In genomic region chr2:121644715-121645114, GRCh38 we compare ENCODE assay signal across 18 cellular contexts. TPM values are rescaled to one million over a fixed set of nuclear protein-coding genes. Genes with fewer than 3 reads are reported as not detected.
DNase-seq lines count a peak whose midpoint lies in the region; ATAC-seq and TF ChIP-seq lines count a peak whose summit lies in the region.
"Had no signal": no experiment of that assay in that cellular context is flagged by ENCODE, and none has a peak within 500 bp of the region (broad histone marks: within the 10 kb centered on the region; RNA-seq: fewer than 3 reads in every experiment).

No MANE protein-coding gene starts in this region.

- peaks cover 9% of the 10 kb centered on the region for H3K79me1 ChIP-seq in trophoblast cell (ENCODE audit: low read length)

- H3K36me3 Mint-ChIP-seq in effector memory CD8-positive, alpha-beta T cell (ENCODE audit: insufficient read depth) = peaks cover 47% of the 10 kb centered on the region
- H3K36me3 Mint-ChIP-seq in CD8-positive, alpha-beta T cell = peaks cover 10% of the 10 kb centered on the region
- peaks cover 22% of the 10 kb centered on the region for H3K36me3 Mint-ChIP-seq in endodermal cell (ENCODE audit: low read depth)

- no peak overlapping the region for H4K12ac ChIP-seq in trophoblast cell (ENCODE audit: low read depth, low read length)

- H3K4me2 ChIP-seq in BLaER1 (peak overlapping the region; percentile 36), trophoblast cell (ENCODE audit: low read length) (no peak overlapping the region)

- intact Hi-C loops in CD8-positive, alpha-beta T cell (cut with DNase I, micrococcal nuclease) = loop anchor here in 1 of 2 experiments (5.0 kb wide), 1 partner anchor 47 kb away; no protein-coding TSS in a partner anchor

- H3K36me3 ChIP-seq in BLaER1 (peaks cover 26% of the 10 kb centered on the region), trophoblast cell (ENCODE audit: control insufficient read depth in 1 of 2, insufficient read depth in 2 of 2, low read length in 2 of 2) (no peaks in the 10 kb centered on the region), endodermal cell (ENCODE audit: control insufficient read depth, insufficient read depth, low read length) (peaks cover 7% of the 10 kb centered on the region)
- no peaks in the 10 kb centered on the region for H3K36me3 ChIP-seq in CD8-positive, alpha-beta T cell (ENCODE audit: insufficient read depth, low read length)

- no peak for ATAC-seq in effector memory CD8-positive, alpha-beta T cell (replicated peaks)
- ATAC-seq in CD8-positive, alpha-beta T cell = no peak

- no peak overlapping the region for H3K23ac ChIP-seq in trophoblast cell (ENCODE audit: low read length)

- H3K27me3 ChIP-seq in BLaER1 = no peaks in the 10 kb centered on the region
- H3K27me3 ChIP-seq in trophoblast cell (ENCODE audit: insufficient read depth, low read length) = no peaks in the 10 kb centered on the region
- H3K27me3 ChIP-seq in CD8-positive, alpha-beta T cell (ENCODE audit: insufficient read depth, low read length) = no peaks in the 10 kb centered on the region
- no peaks in the 10 kb centered on the region for H3K27me3 ChIP-seq in endodermal cell (ENCODE audit: control insufficient read depth, insufficient read depth, low read length, poor library complexity, severe bottlenecking)

- DNase-seq in Caki2 (ENCODE audit: low read depth) = peak; percentile 74
- no peak for DNase-seq in effector memory CD8-positive, alpha-beta T cell
- no peak for DNase-seq in trophoblast cell
- no peak for DNase-seq in CD8-positive, alpha-beta T cell
- DNase-seq in endodermal cell = no peak
- no peak for DNase-seq in GM20000 (ENCODE audit: low spot score)
- no peak for DNase-seq in RWPE1 (ENCODE audit: low spot score)
- DNase-seq: C1 segment of cervical spinal cord; DMS 273 treated with DMSO at 0.1 percent for 48 hours; GOT3; NCI-H1105 treated with DMSO at 0.1 percent for 48 hours; NCI-H1694 treated with DMSO at 0.1 percent for 48 hours; NCI-H2107; NCI-H510A; NCI-H748 treated with DMSO at 0.1 percent for 48 hours; NK-92 treated with Interleukin-12 subunit alpha and Interleukin-12 subunit beta, amount 100 ng/mL, for 24 hours; SIG-M5 had no signal

- no peaks in the 10 kb centered on the region for H3K27me3 Mint-ChIP-seq in effector memory CD8-positive, alpha-beta T cell
- no peaks in the 10 kb centered on the region for H3K27me3 Mint-ChIP-seq in CD8-positive, alpha-beta T cell (ENCODE audit: low read depth)
- H3K27me3 Mint-ChIP-seq in endodermal cell (ENCODE audit: insufficient read depth) = no peaks in the 10 kb centered on the region

- CTCF ChIA-PET in CD8-positive, alpha-beta T cell (lab: Charles Lee) = no interaction called here
- CTCF ChIA-PET in RWPE1 (lab: Yijun Ruan, JAX) = no interaction called here

- H4K91ac ChIP-seq in trophoblast cell (ENCODE audit: low read depth, low read length) = no peak overlapping the region

- peaks cover 65% of the 10 kb centered on the region for H3K4me1 ChIP-seq in BLaER1
- no peaks in the 10 kb centered on the region for H3K4me1 ChIP-seq in trophoblast cell (ENCODE audit: control insufficient read depth in 1 of 2, insufficient read depth in 2 of 2, low read length in 2 of 2)
- peaks cover 21% of the 10 kb centered on the region for H3K4me1 ChIP-seq in CD8-positive, alpha-beta T cell (ENCODE audit: insufficient read depth, low read length)
- peaks cover 4% of the 10 kb centered on the region for H3K4me1 ChIP-seq in endodermal cell (ENCODE audit: control insufficient read depth, insufficient read depth, low read length)

- H3K27ac Mint-ChIP-seq in effector memory CD8-positive, alpha-beta T cell = peak overlapping the region; percentile 59 to 81
- no peak overlapping the region for H3K27ac Mint-ChIP-seq in CD8-positive, alpha-beta T cell
- no peak overlapping the region for H3K27ac Mint-ChIP-seq in endodermal cell

- H2BK12ac ChIP-seq in trophoblast cell (ENCODE audit: low read length) = no peak overlapping the region

- in situ Hi-C loops in Caki2 (cut with HindIII; ENCODE audit: low pct_unique_long_range_greater_than_20kb, low sequenced_read_pairs) = no loop called here

- H2AFZ ChIP-seq in trophoblast cell (ENCODE audit: insufficient read depth, low read length, poor library complexity) = no peak overlapping the region

- no peak overlapping the region for H4K8ac ChIP-seq in trophoblast cell (ENCODE audit: low read depth, low read length)

- H2AK5ac ChIP-seq in trophoblast cell (ENCODE audit: low read length) = no peak overlapping the region

- no peak overlapping the region for H3K14ac ChIP-seq in trophoblast cell (ENCODE audit: low read length)

- no peak overlapping the region for H2BK120ac ChIP-seq in trophoblast cell (ENCODE audit: insufficient read depth, low read length, poor library complexity)

- H3K4me3 ChIP-seq in BLaER1 = no peak overlapping the region
- no peak overlapping the region for H3K4me3 ChIP-seq in trophoblast cell (ENCODE audit: low read depth, low read length)
- no peak overlapping the region for H3K4me3 ChIP-seq in CD8-positive, alpha-beta T cell (ENCODE audit: low read depth, low read length)
- H3K4me3 ChIP-seq in endodermal cell (ENCODE audit: low read length) = no peak overlapping the region

- TF ChIP-seq CTCF in CD8-positive, alpha-beta T cell (IDR thresholded peaks at IDR 0.05) = no peak
- TF ChIP-seq CTCF in endodermal cell (conservative IDR thresholded peaks at IDR 0.05) (no peak), GM20000 (IDR thresholded peaks at IDR 0.05; ENCODE audit: extremely low read depth, missing control alignments) (no peak), RWPE1 (conservative IDR thresholded peaks at IDR 0.05; ENCODE audit: low read depth) (no peak)

- POLR2A ChIA-PET in CD8-positive, alpha-beta T cell (lab: Charles Lee) = no interaction called here
- POLR2A ChIA-PET in RWPE1 (lab: Yijun Ruan, JAX; ENCODE audit: low non-redundant PET) = no interaction called here

- H3K27ac ChIP-seq in BLaER1 = no peak overlapping the region
- no peak overlapping the region for H3K27ac ChIP-seq in trophoblast cell (ENCODE audit: low read depth, low read length)
- H3K27ac ChIP-seq in CD8-positive, alpha-beta T cell (ENCODE audit: low read depth, low read length) = no peak overlapping the region
- no peak overlapping the region for H3K27ac ChIP-seq in endodermal cell (ENCODE audit: low read depth, low read length)
- no peak overlapping the region for H3K27ac ChIP-seq in RWPE1

- peak overlapping the region; percentile 67 for H3K4ac ChIP-seq in trophoblast cell (ENCODE audit: low read depth, low read length)

- H3K9me3 Mint-ChIP-seq in effector memory CD8-positive, alpha-beta T cell = no peaks in the 10 kb centered on the region
- no peaks in the 10 kb centered on the region for H3K9me3 Mint-ChIP-seq in CD8-positive, alpha-beta T cell
- peaks cover 7% of the 10 kb centered on the region for H3K9me3 Mint-ChIP-seq in endodermal cell

- H3K9me3 ChIP-seq in BLaER1 = peaks cover 8% of the 10 kb centered on the region
- no peaks in the 10 kb centered on the region for H3K9me3 ChIP-seq in trophoblast cell (ENCODE audit: insufficient read depth, low read depth, low read length)
- no peaks in the 10 kb centered on the region for H3K9me3 ChIP-seq in CD8-positive, alpha-beta T cell (ENCODE audit: low read length)
- peaks cover 4% of the 10 kb centered on the region for H3K9me3 ChIP-seq in endodermal cell (ENCODE audit: control insufficient read depth, low read length)

- peaks cover 13 to 56% of the 10 kb centered on the region in 2 donors for H3K4me1 Mint-ChIP-seq in effector memory CD8-positive, alpha-beta T cell (ENCODE audit: low read depth in 2 of 2)
- peaks cover 55% of the 10 kb centered on the region for H3K4me1 Mint-ChIP-seq in CD8-positive, alpha-beta T cell (ENCODE audit: low read depth)
- H3K4me1 Mint-ChIP-seq in endodermal cell = peaks cover 13% of the 10 kb centered on the region

- peaks cover 19% of the 10 kb centered on the region for H3K79me2 ChIP-seq in trophoblast cell (ENCODE audit: control insufficient read depth, insufficient read depth, low read length, poor library complexity)

- no peak overlapping the region for H3K4me3 Mint-ChIP-seq in effector memory CD8-positive, alpha-beta T cell
- H3K4me3 Mint-ChIP-seq in CD8-positive, alpha-beta T cell = no peak overlapping the region
- H3K4me3 Mint-ChIP-seq in endodermal cell = no peak overlapping the region

- no CpG with 5 or more reads among the region's 2 CpGs for WGBS in trophoblast cell (ENCODE audit: extremely low coverage, insufficient coverage, insufficient read length)
- 94 to 100% methylated on average over 1 to 2 of the region's 2 CpGs for WGBS in endodermal cell (ENCODE audit: insufficient coverage in 1 of 2, insufficient read length in 1 of 2), 2 experiments

- no peak overlapping the region for H2BK5ac ChIP-seq in trophoblast cell (ENCODE audit: low read depth, low read length, poor library complexity)

- H3K18ac ChIP-seq in trophoblast cell (ENCODE audit: low read length) = peak overlapping the region; percentile 54

- H4K20me1 ChIP-seq in BLaER1 = peaks cover 83% of the 10 kb centered on the region

- H3K9ac ChIP-seq in BLaER1 (0 out of 2 replicates have a peak overlapping the region, but pooled peaks have one; percentile 13), trophoblast cell (ENCODE audit: low read length) (no peak overlapping the region), endodermal cell (ENCODE audit: extremely low read depth, low read length, poor library complexity, severe bottlenecking) (no peak overlapping the region)

RNA-seq across cellular contexts. Expression of gene CLASP1, which starts 4.5 kb away (rescaled TPM):
- total RNA-seq in Caki2 (2014; rRNA removed; shearing (Covaris generic); ENCODE audit: low replicate concordance) = 9.5 and 21.0 TPM in 2 replicates
- 15.0 and 15.9 TPM in 2 replicates for polyA plus RNA-seq in trophoblast cell (2013)
- 10 to 100 TPM; 57.0 to 65.7 TPM for total RNA-seq in CD8-positive, alpha-beta T cell
- total RNA-seq in endodermal cell = 10 to 100 TPM; 87.0 to 88.3 TPM
- 56.6 TPM for polyA plus RNA-seq in endodermal cell (2013, experiment 1 of 2)
- polyA plus RNA-seq in endodermal cell (2013, experiment 2 of 2) = 49.5 TPM

Comparison
In these comparisons a context has a peak if more than half of its experiments do, and no peak if none do; other contexts are left out.
1. H3K27ac Mint-ChIP-seq: peak in effector memory CD8-positive, alpha-beta T cell (2 of 2); none in CD8-positive, alpha-beta T cell (single experiment) and endodermal cell (single experiment).